Comparison of ENCODE assay signal across 13 cellular contexts in the genomic region with DNA sequence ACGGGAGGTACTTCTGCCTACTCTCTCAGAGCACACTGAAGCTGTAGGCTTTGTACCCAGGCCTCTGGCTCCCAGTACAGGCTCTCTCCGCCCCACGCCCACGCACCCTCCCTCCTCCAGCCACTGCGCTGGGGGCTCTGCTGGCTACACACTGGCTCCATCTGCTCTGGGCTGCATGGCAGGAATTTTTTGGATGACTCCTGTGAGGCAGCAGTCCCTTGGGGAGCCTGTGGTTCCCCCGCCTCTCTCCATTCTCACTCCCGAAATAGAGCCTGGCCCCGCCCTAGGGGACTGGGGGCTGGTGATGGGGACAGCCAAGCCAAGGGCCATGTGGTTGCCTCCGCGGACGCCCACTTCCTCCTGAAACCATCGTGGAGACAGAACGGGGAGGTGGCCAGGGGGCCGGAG. TPM values are rescaled to one million over a fixed set of nuclear protein-coding genes. Genes with fewer than 3 reads are reported as not detected.
A peak's percentile ranks its signal among the peaks of the same experiment; 100 is the strongest.
DNase-seq lines count a peak whose midpoint lies in the region; ATAC-seq, FAIRE-seq and TF ChIP-seq lines count a peak whose summit lies in the region.
"Had no signal": no experiment of that assay in that cellular context is flagged by ENCODE, and none has a peak within 500 bp of the region (broad histone marks: within the 10 kb centered on the region; RNA-seq: fewer than 3 reads in every experiment).

No MANE protein-coding gene starts in this region.

- POLR2A ChIA-PET in HepG2 (lab: Yijun Ruan, JAX): no interaction called here

- DNase-seq in right lobe of liver: peak in 2 of 3 donors; percentile 10 to 42
- no peak for DNase-seq in HepG2 (ENCODE audit: low spot score)
- DNase-seq in brain microvascular endothelial cell: peak; percentile 2
- DNase-seq in middle frontal gyrus (ENCODE audit: extremely low spot score, low spot score): peak; percentile 27
- DNase-seq in activated CD8-positive, alpha-beta memory T cell treated with anti-CD3 and anti-CD28 coated beads, Interleukin-2, amount 50 U/mL, for 4 hours: no peak
- no peak for DNase-seq in ecto neural progenitor cell (ENCODE audit: low spot score)
- DNase-seq: activated T-cell treated with anti-CD3 and anti-CD28 coated beads, Interleukin-2, amount 50 U/mL, for 24 hours; NCI-H774; thyroid gland had no signal

- no CpG with 5 or more reads among the region's 14 CpGs for WGBS in right lobe of liver (ENCODE audit: insufficient coverage, low coverage, low lambda C conversion rate, missing lambda C conversion rate)
- WGBS in HepG2 (ENCODE audit: low lambda C conversion rate): 80% methylated on average over 2 of the region's 14 CpGs

- no peak for TF ChIP-seq RAD21 in HepG2 (CRISPR knock-in tag; IDR thresholded peaks at IDR 0.05)

- H3K9me3 ChIP-seq in right lobe of liver (no peaks in the 10 kb centered on the region), HepG2 (ENCODE audit: low read length) (no peaks in the 10 kb centered on the region)
- H3K9me3 ChIP-seq: thyroid gland had no signal

- no peaks in the 10 kb centered on the region for H3K27me3 ChIP-seq in right lobe of liver
- H3K27me3 ChIP-seq in HepG2 (ENCODE audit: control insufficient read depth in 1 of 2, insufficient read depth in 2 of 2, low read length in 2 of 2): peaks cover 16 to 72% of the 10 kb centered on the region in 2 experiments; a peak in 4 of 5 replicates
- H3K27me3 ChIP-seq in brain microvascular endothelial cell (replicated peaks): peaks cover 1% of the 10 kb centered on the region
- H3K27me3 ChIP-seq: thyroid gland had no signal

- FAIRE-seq in HepG2 (lab: Jason Lieb, UNC): no peak

- TF ChIP-seq CTCF in right lobe of liver (IDR thresholded peaks at IDR 0.05) (no peak), HepG2 (CRISPR knock-in tag; IDR thresholded peaks at IDR 0.05) (no peak), brain microvascular endothelial cell (IDR thresholded peaks at IDR 0.05; ENCODE audit: low read depth, low read length, missing control alignments) (no peak)

- no peak overlapping the region for H3K27ac ChIP-seq in right lobe of liver
- no peak overlapping the region for H3K27ac ChIP-seq in HepG2 (ENCODE audit: extremely low read length, insufficient read depth, low read length)
- no peak overlapping the region for H3K27ac ChIP-seq in brain microvascular endothelial cell
- H3K27ac ChIP-seq: hepatocyte, thyroid gland had no signal

- TF ChIP-seq EP300 in HepG2 (IDR thresholded peaks at IDR 0.05; ENCODE audit: low read depth in 2 of 2, low read length in 2 of 2) (no peak), HepG2 (CRISPR knock-in tag; IDR thresholded peaks at IDR 0.05; ENCODE audit: borderline replicate concordance) (no peak)

- intact Hi-C loops in right lobe of liver (cut with DNase I) (no loop called here), HepG2 (cut with micrococcal nuclease; ENCODE audit: unreplicated experiment) (no loop called here)

- BruUV-seq in HepG2 (replicated peaks; lab: Mats Ljungman, UMichigan): no TSS peak

- H3K4me3 ChIP-seq in right lobe of liver (no peak overlapping the region), HepG2 (replicated peaks in 1 of 3; ENCODE audit: insufficient read depth in 1 of 3, low read depth in 2 of 3, low read length in 3 of 3) (no peak overlapping the region), brain microvascular endothelial cell (ENCODE audit: low read depth, low read length) (no peak overlapping the region)
- H3K4me3 ChIP-seq: hepatocyte, thyroid gland had no signal

- H3K36me3 ChIP-seq in right lobe of liver (no peaks in the 10 kb centered on the region), HepG2 (replicated peaks in 1 of 2; ENCODE audit: control insufficient read depth in 1 of 2, insufficient read depth in 2 of 2, low read length in 2 of 2) (no peaks in the 10 kb centered on the region), brain microvascular endothelial cell (replicated peaks) (no peaks in the 10 kb centered on the region)
- H3K36me3 ChIP-seq: thyroid gland had no signal

- H3K4me2 ChIP-seq in HepG2 (ENCODE audit: low read depth, low read length): no peak overlapping the region
- H3K4me2 ChIP-seq: hepatocyte had no signal

- H3K4me1 ChIP-seq in right lobe of liver (no peaks in the 10 kb centered on the region), HepG2 (ENCODE audit: insufficient read depth, low read length) (peaks cover 15% of the 10 kb centered on the region; the same call in 1 of the 2 replicates)

- ATAC-seq in right lobe of liver: no peak
- no peak for ATAC-seq in HepG2
- no peak for ATAC-seq in GM21423 (IDR thresholded peaks at IDR 0.05; ENCODE audit: unreplicated experiment)
- no peak for ATAC-seq in HG03432 (IDR thresholded peaks at IDR 0.05; ENCODE audit: unreplicated experiment)

- H3K9ac ChIP-seq in HepG2 (ENCODE audit: insufficient read depth, low read depth, low read length): no peak overlapping the region

- H4K20me1 ChIP-seq in HepG2 (ENCODE audit: insufficient read depth, low read length): no peaks in the 10 kb centered on the region

- TF ChIP-seq POLR2A in right lobe of liver (IDR thresholded peaks at IDR 0.05) (no peak), HepG2 (IDR thresholded peaks at IDR 0.05; ENCODE audit: insufficient read depth in 1 of 2, low read depth in 2 of 2, low read length in 2 of 2) (no peak)

- in situ Hi-C loops in HepG2 (cut with HindIII; ENCODE audit: extremely low pct_ligation_motif_present, low pct_unique_long_range_greater_than_20kb) (no loop called here), brain microvascular endothelial cell (cut with HindIII; ENCODE audit: low pct_ligation_motif_present, low sequenced_read_pairs) (no loop called here)

- CTCF ChIA-PET in HepG2 (lab: Yijun Ruan, JAX; ENCODE audit: low intra/inter-chr PET ratio, low total read pairs): no interaction called here

- no peaks in the 10 kb centered on the region for H3K79me2 ChIP-seq in HepG2 (ENCODE audit: insufficient read depth, low read length)
- H3K79me2 ChIP-seq: hepatocyte had no signal

- H2AFZ ChIP-seq in HepG2 (ENCODE audit: low read length): no peak overlapping the region
- H2AFZ ChIP-seq: hepatocyte had no signal

TF ChIP-seq in HepG2, 621 proteins besides CTCF, POLR2A, EP300 and RAD21 (continues in another document):
- TF ChIP-seq SYNCRIP (IDR thresholded peaks at IDR 0.05; ENCODE audit: insufficient read depth, low read depth, low read length) (no peak), ZNF260 (CRISPR knock-in tag; IDR thresholded peaks at IDR 0.05; ENCODE audit: borderline replicate concordance, low read depth) (no peak), MXD4 (CRISPR knock-in tag; IDR thresholded peaks at IDR 0.05) (no peak), ZNF383 (CRISPR knock-in tag; IDR thresholded peaks at IDR 0.05; ENCODE audit: borderline replicate concordance) (no peak), ZNF816 (CRISPR knock-in tag; IDR thresholded peaks at IDR 0.05; ENCODE audit: borderline replicate concordance) (no peak), ISL2 (CRISPR knock-in tag; IDR thresholded peaks at IDR 0.05) (no peak), RFXANK (CRISPR knock-in tag; IDR thresholded peaks at IDR 0.05) (no peak), SP140L (CRISPR knock-in tag; IDR thresholded peaks at IDR 0.05; ENCODE audit: borderline replicate concordance) (no peak), ZNF543 (CRISPR knock-in tag; IDR thresholded peaks at IDR 0.05) (no peak), NFYC (CRISPR knock-in tag; IDR thresholded peaks at IDR 0.05) (no peak), BORCS8-MEF2B (CRISPR knock-in tag; IDR thresholded peaks at IDR 0.05) (no peak)
- TF ChIP-seq, protein P1, sequence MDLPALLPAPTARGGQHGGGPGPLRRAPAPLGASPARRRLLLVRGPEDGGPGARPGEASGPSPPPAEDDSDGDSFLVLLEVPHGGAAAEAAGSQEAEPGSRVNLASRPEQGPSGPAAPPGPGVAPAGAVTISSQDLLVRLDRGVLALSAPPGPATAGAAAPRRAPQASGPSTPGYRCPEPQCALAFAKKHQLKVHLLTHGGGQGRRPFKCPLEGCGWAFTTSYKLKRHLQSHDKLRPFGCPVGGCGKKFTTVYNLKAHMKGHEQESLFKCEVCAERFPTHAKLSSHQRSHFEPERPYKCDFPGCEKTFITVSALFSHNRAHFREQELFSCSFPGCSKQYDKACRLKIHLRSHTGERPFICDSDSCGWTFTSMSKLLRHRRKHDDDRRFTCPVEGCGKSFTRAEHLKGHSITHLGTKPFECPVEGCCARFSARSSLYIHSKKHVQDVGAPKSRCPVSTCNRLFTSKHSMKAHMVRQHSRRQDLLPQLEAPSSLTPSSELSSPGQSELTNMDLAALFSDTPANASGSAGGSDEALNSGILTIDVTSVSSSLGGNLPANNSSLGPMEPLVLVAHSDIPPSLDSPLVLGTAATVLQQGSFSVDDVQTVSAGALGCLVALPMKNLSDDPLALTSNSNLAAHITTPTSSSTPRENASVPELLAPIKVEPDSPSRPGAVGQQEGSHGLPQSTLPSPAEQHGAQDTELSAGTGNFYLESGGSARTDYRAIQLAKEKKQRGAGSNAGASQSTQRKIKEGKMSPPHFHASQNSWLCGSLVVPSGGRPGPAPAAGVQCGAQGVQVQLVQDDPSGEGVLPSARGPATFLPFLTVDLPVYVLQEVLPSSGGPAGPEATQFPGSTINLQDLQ (CRISPR knock-in tag; IDR thresholded peaks at IDR 0.05): no peak

RNA-seq across cellular contexts. Expression of a gene that starts 58.1 kb away (rescaled TPM):
- total RNA-seq in right lobe of liver (under 1 TPM in 5 of 6 experiments, not detected in 1; 0.17 to 0.81 (median 0.65) TPM), HepG2 (2016; rRNA removed; fragmentation: Illumina TruSeq; extraction: Trizol) (43.8 and 69.7 TPM in 2 replicates)
- total RNA-seq in HepG2 (2016; cell fraction: cytosol; rRNA removed; fragmentation: Illumina TruSeq; extraction: Trizol; ENCODE audit: low read depth): 39.5 and 40.6 TPM in 2 replicates
- total RNA-seq in HepG2 (2016; cell fraction: insoluble cytoplasmic fraction; rRNA removed; fragmentation: Illumina TruSeq; extraction: Trizol): 45.3 and 69.6 TPM in 2 replicates
- 83.4 and 93.4 TPM in 2 replicates for total RNA-seq in HepG2 (2016; cell fraction: membrane; rRNA removed; fragmentation: Illumina TruSeq; extraction: Trizol)
- 32.1 and 42.6 TPM in 2 replicates for total RNA-seq in HepG2 (2016; cell fraction: nucleus; rRNA removed; fragmentation: Illumina TruSeq; extraction: Trizol)
- polyA plus RNA-seq in HepG2 (2011; rRNA removed): 15.4 and 23.1 TPM in 2 replicates
- polyA plus RNA-seq in HepG2 (2011; cell fraction: cytosol; rRNA removed): 20.0 and 39.6 TPM in 2 replicates
- polyA plus RNA-seq in HepG2 (2011; cell fraction: nucleus; rRNA removed): 34.6 and 44.2 TPM in 2 replicates
- polyA plus RNA-seq in HepG2 (2012): 13.5 and 14.6 TPM in 2 replicates
- 40.9 and 41.6 TPM in 2 replicates for polyA plus RNA-seq in HepG2 (2016; cell fraction: cytosol; fragmentation: Illumina TruSeq; extraction: Trizol; ENCODE audit: low read depth)
- 48.4 and 52.4 TPM in 2 replicates for polyA plus RNA-seq in HepG2 (2016; cell fraction: insoluble cytoplasmic fraction; fragmentation: Illumina TruSeq; extraction: Trizol; ENCODE audit: low read depth)
- polyA plus RNA-seq in HepG2 (2016; cell fraction: membrane; fragmentation: Illumina TruSeq; extraction: Trizol; ENCODE audit: low read depth): 74.1 and 77.9 TPM in 2 replicates
- polyA plus RNA-seq in HepG2 (2016; cell fraction: nucleus; fragmentation: Illumina TruSeq; extraction: Trizol; ENCODE audit: insufficient read depth, low read depth): 63.0 and 70.2 TPM in 2 replicates
- 0.07 and 154 TPM in 2 replicates for polyA minus RNA-seq in HepG2 (2011; rRNA and poly(A)+ RNA removed; ENCODE audit: low replicate concordance)
- 31.1 and 39.3 TPM in 2 replicates for polyA minus RNA-seq in HepG2 (2011; cell fraction: cytosol; rRNA and poly(A)+ RNA removed)
- polyA minus RNA-seq in HepG2 (2011; cell fraction: nucleus; rRNA and poly(A)+ RNA removed): 9.3 and 10.7 TPM in 2 replicates
- polyA plus RNA-seq: AG04450 had no signal

Comparison
In these comparisons a context has a peak if more than half of its experiments do, and no peak if none do; other contexts are left out.
1. DNase-seq: peak in right lobe of liver (2 of 3), brain microvascular endothelial cell (single experiment) and middle frontal gyrus (single experiment); none in HepG2 (single experiment), activated CD8-positive, alpha-beta memory T cell treated with anti-CD3 and anti-CD28 coated beads, Interleukin-2, amount 50 U/mL, for 4 hours (single experiment) and ecto neural progenitor cell (single experiment).
2. RNA of a gene that starts 58.1 kb away (total RNA-seq): 32.1 to 93.4 TPM in HepG2; 0.17 to 0.81 TPM in right lobe of liver; every median in the first group is over 10 times any median in the second.